ENCODE assay signal across 22 cellular contexts in genomic region chr2:39676342-39676741, GRCh38. TPM values are rescaled to one million over a fixed set of nuclear protein-coding genes. Genes with fewer than 3 reads are reported as not detected.
A peak's percentile ranks its signal among the peaks of the same experiment; 100 is the strongest.
DNase-seq lines count a peak whose midpoint lies in the region; ATAC-seq, FAIRE-seq and TF ChIP-seq lines count a peak whose summit lies in the region.
"Had no signal": no experiment of that assay in that cellular context is flagged by ENCODE, and none has a peak within 500 bp of the region (broad histone marks: within the 10 kb centered on the region; RNA-seq: fewer than 3 reads in every experiment).

No MANE protein-coding gene starts in this region.

- peaks cover 9% of the 10 kb centered on the region for H3K4me1 Mint-ChIP-seq in mesothelial cell of epicardium
- H3K4me1 Mint-ChIP-seq: CD14-positive monocyte; CD4-positive, alpha-beta memory T cell; CD4-positive, CD25-positive, alpha-beta regulatory T cell; CD8-positive, alpha-beta memory T cell had no signal

- H2AFZ ChIP-seq in HepG2 (ENCODE audit: low read length) = no peak overlapping the region
- H2AFZ ChIP-seq in K562 (ENCODE audit: low read depth, low read length) = no peak overlapping the region

- in situ Hi-C loops in HepG2 (cut with HindIII; ENCODE audit: extremely low pct_ligation_motif_present, low pct_unique_long_range_greater_than_20kb) = no loop called here
- in situ Hi-C loops in K562 (cut with MboI) = no loop called here

- WGBS in HepG2 (ENCODE audit: low lambda C conversion rate) = 53% methylated on average over 7 of the region's 7 CpGs
- 83% methylated on average over 6 of the region's 7 CpGs for WGBS in right lobe of liver (ENCODE audit: insufficient coverage, low coverage, low lambda C conversion rate, missing lambda C conversion rate)
- WGBS in K562 (ENCODE audit: insufficient coverage, low coverage, missing lambda C conversion rate) = 8% methylated on average over 7 of the region's 7 CpGs

- H4K20me1 ChIP-seq in HepG2 (ENCODE audit: insufficient read depth, low read length) (no peaks in the 10 kb centered on the region), K562 (replicated peaks; ENCODE audit: control insufficient read depth, insufficient read depth, low read length) (no peaks in the 10 kb centered on the region)
- H4K20me1 ChIP-seq: BLaER1 had no signal

- H3K79me2 ChIP-seq in HepG2 (ENCODE audit: insufficient read depth, low read length) = no peaks in the 10 kb centered on the region
- no peaks in the 10 kb centered on the region for H3K79me2 ChIP-seq in K562 (ENCODE audit: control insufficient read depth, insufficient read depth, low read length)

- TF ChIP-seq EP300 in HepG2 (IDR thresholded peaks at IDR 0.05; ENCODE audit: low read depth in 2 of 2, low read length in 2 of 2) (no peak), HepG2 (CRISPR knock-in tag; IDR thresholded peaks at IDR 0.05; ENCODE audit: borderline replicate concordance) (no peak), K562 (IDR thresholded peaks at IDR 0.05; ENCODE audit: low read length) (no peak)

- H3K27me3 Mint-ChIP-seq in mesothelial cell of epicardium (ENCODE audit: low read depth) = no peaks in the 10 kb centered on the region

- no peak for TF ChIP-seq RAD21 in HepG2 (CRISPR knock-in tag; IDR thresholded peaks at IDR 0.05)
- no peak for TF ChIP-seq RAD21 in K562 (CRISPR knock-in tag; conservative IDR thresholded peaks at IDR 0.05 in 1 of 2, IDR thresholded peaks at IDR 0.05 in 1 of 2)

- no TSS peak for BruUV-seq in HepG2 (replicated peaks; lab: Mats Ljungman, UMichigan)
- no TSS peak for BruUV-seq in K562 (replicated peaks; lab: Mats Ljungman, UMichigan)

- POLR2A ChIA-PET in HepG2 (lab: Yijun Ruan, JAX) (no interaction called here), K562 (lab: Yijun Ruan, JAX) (no interaction called here)

- H3K36me3 ChIP-seq in HepG2 (replicated peaks in 1 of 2; ENCODE audit: control insufficient read depth in 1 of 2, insufficient read depth in 2 of 2, low read length in 2 of 2) (no peaks in the 10 kb centered on the region), right lobe of liver (no peaks in the 10 kb centered on the region), K562 (ENCODE audit: control insufficient read depth, insufficient read depth, low read length) (no peaks in the 10 kb centered on the region), colonic mucosa (no peaks in the 10 kb centered on the region)
- H3K36me3 ChIP-seq: BE2C, BLaER1 had no signal

- peaks cover 8% of the 10 kb centered on the region for H3K9me3 Mint-ChIP-seq in mesothelial cell of epicardium

- H3K9ac ChIP-seq in HepG2 (ENCODE audit: insufficient read depth, low read depth, low read length) (no peak overlapping the region), K562 (ENCODE audit: insufficient read depth in 1 of 2, low read depth in 2 of 2, low read length in 2 of 2) (no peak overlapping the region), colonic mucosa (ENCODE audit: low read depth in 2 of 2, low read length in 2 of 2) (no peak overlapping the region)
- H3K9ac ChIP-seq: BLaER1 had no signal

- H3K4me1 ChIP-seq in HepG2 (ENCODE audit: insufficient read depth, low read length) (peaks cover 5% of the 10 kb centered on the region; the same call in 1 of the 2 replicates), right lobe of liver (no peaks in the 10 kb centered on the region), K562 (replicated peaks in 1 of 2; ENCODE audit: control insufficient read depth in 2 of 2, insufficient read depth in 2 of 2, low read length in 2 of 2) (no peaks in the 10 kb centered on the region), colonic mucosa (no peaks in the 10 kb centered on the region)
- H3K4me1 ChIP-seq: BE2C, BLaER1 had no signal

- H3K4me3 Mint-ChIP-seq in mesothelial cell of epicardium = no peak overlapping the region
- H3K4me3 Mint-ChIP-seq: CD14-positive monocyte; CD4-positive, alpha-beta memory T cell; CD4-positive, CD25-positive, alpha-beta regulatory T cell; CD8-positive, alpha-beta memory T cell had no signal

- FAIRE-seq in HepG2 (lab: Jason Lieb, UNC) (no peak), K562 (lab: Jason Lieb, UNC) (peak; percentile 19)
- FAIRE-seq: GM12878, GM12892, GM19239 had no signal

- DNase-seq in HepG2 (ENCODE audit: low spot score) (no peak), right lobe of liver (no peak), K562 (ENCODE audit: extremely low read depth in 1 of 4, low spot score in 3 of 4) (peak in 3 of 4 experiments; percentile 16 to 59 (median 53)), colonic mucosa (no peak), mesothelial cell of epicardium (ENCODE audit: low spot score in 2 of 2, unreplicated experiment in 2 of 2) (no peak)
- DNase-seq: ACHN; BE2C; CD4-positive, alpha-beta memory T cell; CD4-positive, CD25-positive, alpha-beta regulatory T cell; CD8-positive, alpha-beta memory T cell; COR-L47; DMS 273 treated with DMSO at 0.1 percent for 48 hours; DMS153; DMS79 treated with DMSO at 0.1 percent for 48 hours; GDM1 had no signal

- H3K9me1 ChIP-seq in K562 (ENCODE audit: control insufficient read depth, insufficient read depth, low read length) = no peaks in the 10 kb centered on the region

- intact Hi-C loops in HepG2 (cut with micrococcal nuclease; ENCODE audit: unreplicated experiment) (no loop called here), right lobe of liver (cut with DNase I) (no loop called here), K562 (cut with micrococcal nuclease) (no loop called here), colonic mucosa (cut with DNase I) (no loop called here)

- no peak for ATAC-seq in HepG2
- ATAC-seq in right lobe of liver = no peak
- no peak for ATAC-seq in K562
- ATAC-seq: GM12878 had no signal

- H3K4me3 ChIP-seq in HepG2 (replicated peaks in 1 of 3; ENCODE audit: insufficient read depth in 1 of 3, low read depth in 2 of 3, low read length in 3 of 3) = no peak overlapping the region
- H3K4me3 ChIP-seq in right lobe of liver = no peak overlapping the region
- no peak overlapping the region for H3K4me3 ChIP-seq in K562
- H3K4me3 ChIP-seq in colonic mucosa = no peak overlapping the region
- H3K4me3 ChIP-seq: BLaER1, GM12878 had no signal

- TF ChIP-seq CTCF in HepG2 (CRISPR knock-in tag; IDR thresholded peaks at IDR 0.05) (no peak), right lobe of liver (IDR thresholded peaks at IDR 0.05) (no peak), K562 (IDR thresholded peaks at IDR 0.05 in 2 of 3, conservative IDR thresholded peaks at IDR 0.05 in 1 of 3; ENCODE audit: insufficient read depth in 2 of 3, low read depth in 1 of 3, low read length in 3 of 3) (no peak), colonic mucosa (IDR thresholded peaks at IDR 0.05) (no peak), mesothelial cell of epicardium (IDR thresholded peaks at IDR 0.05; ENCODE audit: unreplicated experiment) (no peak)

- no peak overlapping the region for H3K4me2 ChIP-seq in HepG2 (ENCODE audit: low read depth, low read length)
- no peak overlapping the region for H3K4me2 ChIP-seq in K562 (ENCODE audit: insufficient read depth, low read length)
- H3K4me2 ChIP-seq: BLaER1 had no signal

- H3K9me3 ChIP-seq in HepG2 (ENCODE audit: low read length) (no peaks in the 10 kb centered on the region), right lobe of liver (no peaks in the 10 kb centered on the region), K562 (replicated peaks; ENCODE audit: control insufficient read depth, insufficient read depth, low read depth, low read length) (no peaks in the 10 kb centered on the region), colonic mucosa (no peaks in the 10 kb centered on the region)
- H3K9me3 ChIP-seq: BE2C had no signal

- CTCF ChIA-PET in HepG2 (lab: Yijun Ruan, JAX; ENCODE audit: low intra/inter-chr PET ratio, low total read pairs) (no interaction called here), K562 (lab: Yijun Ruan, JAX; ENCODE audit: low intra/inter-chr PET ratio) (no interaction called here)

- H3K27ac Mint-ChIP-seq in mesothelial cell of epicardium = no peak overlapping the region
- H3K27ac Mint-ChIP-seq: CD4-positive, alpha-beta memory T cell; CD4-positive, CD25-positive, alpha-beta regulatory T cell; CD8-positive, alpha-beta memory T cell had no signal

- peaks cover 4% of the 10 kb centered on the region for H3K36me3 Mint-ChIP-seq in mesothelial cell of epicardium
- H3K36me3 Mint-ChIP-seq: CD14-positive monocyte; CD4-positive, alpha-beta memory T cell; CD4-positive, CD25-positive, alpha-beta regulatory T cell; CD8-positive, alpha-beta memory T cell had no signal

- H3K27me3 ChIP-seq in HepG2 (ENCODE audit: control insufficient read depth in 1 of 2, insufficient read depth in 2 of 2, low read length in 2 of 2) (peaks cover 2 to 25% of the 10 kb centered on the region in 2 experiments; a peak in 4 of 5 replicates), right lobe of liver (no peaks in the 10 kb centered on the region), K562 (ENCODE audit: control insufficient read depth in 2 of 2, insufficient read depth in 2 of 2, low read length in 2 of 2) (no peaks in the 10 kb centered on the region; a peak in 1 of 5 replicates), colonic mucosa (no peaks in the 10 kb centered on the region)
- H3K27me3 ChIP-seq: BLaER1 had no signal

- TF ChIP-seq POLR2A in HepG2 (IDR thresholded peaks at IDR 0.05; ENCODE audit: insufficient read depth in 1 of 2, low read depth in 2 of 2, low read length in 2 of 2) (no peak), right lobe of liver (IDR thresholded peaks at IDR 0.05) (no peak), K562 (conservative IDR thresholded peaks at IDR 0.05) (no peak)

- H3K27ac ChIP-seq in HepG2 (ENCODE audit: extremely low read length, insufficient read depth, low read length) = no peak overlapping the region
- H3K27ac ChIP-seq in right lobe of liver = no peak overlapping the region
- no peak overlapping the region for H3K27ac ChIP-seq in K562 (ENCODE audit: extremely low read depth, low read depth, low read length)
- no peak overlapping the region for H3K27ac ChIP-seq in colonic mucosa
- H3K27ac ChIP-seq: 22Rv1, BLaER1 had no signal

RNA-seq across cellular contexts. Expression of gene TMEM178A, which starts 10.6 kb away (rescaled TPM):
- total RNA-seq in HepG2 (2016; rRNA removed; fragmentation: Illumina TruSeq; extraction: Trizol) = 0.38 TPM in 1 of 2 replicates, not detected in the other
- not detected in 2 replicates for total RNA-seq in HepG2 (2016; cell fraction: cytosol; rRNA removed; fragmentation: Illumina TruSeq; extraction: Trizol; ENCODE audit: low read depth)
- total RNA-seq in HepG2 (2016; cell fraction: insoluble cytoplasmic fraction; rRNA removed; fragmentation: Illumina TruSeq; extraction: Trizol) = 0.15 and 0.19 TPM in 2 replicates
- total RNA-seq in HepG2 (2016; cell fraction: membrane; rRNA removed; fragmentation: Illumina TruSeq; extraction: Trizol) = 0.17 TPM in 1 of 2 replicates, not detected in the other
- 0.50 TPM in 1 of 2 replicates, not detected in the other for total RNA-seq in HepG2 (2016; cell fraction: nucleus; rRNA removed; fragmentation: Illumina TruSeq; extraction: Trizol)
- polyA plus RNA-seq in HepG2 (2011; rRNA removed) = 3.3 and 3.8 TPM in 2 replicates
- 1.6 and 1.7 TPM in 2 replicates for polyA plus RNA-seq in HepG2 (2011; cell fraction: cytosol; rRNA removed)
- 21.5 and 25.6 TPM in 2 replicates for polyA plus RNA-seq in HepG2 (2011; cell fraction: nucleus; rRNA removed)
- 5.7 and 7.4 TPM in 2 replicates for polyA plus RNA-seq in HepG2 (2012)
- not detected in 2 replicates for polyA plus RNA-seq in HepG2 (2016; cell fraction: cytosol; fragmentation: Illumina TruSeq; extraction: Trizol; ENCODE audit: low read depth)
- polyA plus RNA-seq in HepG2 (2016; cell fraction: insoluble cytoplasmic fraction; fragmentation: Illumina TruSeq; extraction: Trizol; ENCODE audit: low read depth) = 0.28 TPM in 1 of 2 replicates, not detected in the other
- polyA plus RNA-seq in HepG2 (2016; cell fraction: membrane; fragmentation: Illumina TruSeq; extraction: Trizol; ENCODE audit: low read depth) = 0.09 and 0.35 TPM in 2 replicates
- 1.4 and 1.9 TPM in 2 replicates for polyA plus RNA-seq in HepG2 (2016; cell fraction: nucleus; fragmentation: Illumina TruSeq; extraction: Trizol; ENCODE audit: insufficient read depth, low read depth)
- 1.8 TPM in 1 of 2 replicates, not detected in the other for polyA minus RNA-seq in HepG2 (2011; rRNA and poly(A)+ RNA removed; ENCODE audit: low replicate concordance)
- polyA minus RNA-seq in HepG2 (2011; cell fraction: cytosol; rRNA and poly(A)+ RNA removed) = 0.59 and 0.88 TPM in 2 replicates
- polyA minus RNA-seq in HepG2 (2011; cell fraction: nucleus; rRNA and poly(A)+ RNA removed) = 2.5 and 3.3 TPM in 2 replicates
- total RNA-seq in right lobe of liver = 1 to 10 TPM in 3 of 6 experiments, under 1 TPM in 2, not detected in 1; 0.25 to 1.7 (median 1.4) TPM
- 0.67 TPM in 1 of 2 replicates, not detected in the other for total RNA-seq in K562 (2011; cell fraction: chromatin; rRNA removed; ENCODE audit: low replicate concordance)
- 0.67 TPM in 1 of 2 replicates, not detected in the other for total RNA-seq in K562 (2011; cell fraction: nucleolus; rRNA removed)
- 0.66 TPM in 1 of 2 replicates, not detected in the other for total RNA-seq in K562 (2011; cell fraction: nucleoplasm; rRNA removed)
- total RNA-seq in K562 (2014; rRNA removed) = not detected in 2 replicates
- not detected in 2 replicates for total RNA-seq in K562 (2014; rRNA removed; fragmentation: Illumina TruSeq; extraction: Trizol)
- not detected in 2 replicates for total RNA-seq in K562 (2015; rRNA removed; fragmentation: Illumina TruSeq; extraction: Trizol)
- not detected in 2 replicates for total RNA-seq in K562 (2021)
- 0.17 and 0.54 TPM in 2 replicates for polyA plus RNA-seq in K562 (2011; rRNA removed)
- 0.55 TPM in 1 of 2 replicates, not detected in the other for polyA plus RNA-seq in K562 (2011; cell fraction: cytosol; rRNA removed)
- polyA plus RNA-seq in K562 (2011; cell fraction: nucleus; rRNA removed) = 0.97 and 3.0 TPM in 2 replicates
- 0.12 and 0.68 TPM in 2 replicates for polyA plus RNA-seq in K562 (2012)
- polyA plus RNA-seq in K562 (2014; fragmentation: Illumina TruSeq; extraction: Trizol) = 0.18 TPM in 1 of 2 replicates, not detected in the other
- polyA plus RNA-seq in K562 (2014; fragmentation: Nextera tagmentation; extraction: Ambion mirVana) = under 1 TPM in 1 of 2 experiments, not detected in 1; 0.04 TPM
- polyA plus RNA-seq in K562 (2014; rRNA removed) = 0.59 TPM in 1 of 2 replicates, not detected in the other
- polyA minus RNA-seq in K562 (2011; rRNA and poly(A)+ RNA removed) = not detected in 2 replicates
- polyA minus RNA-seq in K562 (2011; cell fraction: cytosol; rRNA and poly(A)+ RNA removed) = not detected in 2 replicates
- not detected in 2 replicates for polyA minus RNA-seq in K562 (2011; cell fraction: nucleus; rRNA and poly(A)+ RNA removed)
- 1 to 10 TPM in 1 of 2 donors, under 1 TPM in 1; 0.49 to 1.0 TPM for total RNA-seq in colonic mucosa
- 11.9 to 14.9 TPM (median 13.1 TPM) in 3 replicates for total RNA-seq in mesothelial cell of epicardium
- total RNA-seq: A172; CD4-positive, alpha-beta memory T cell; CD4-positive, CD25-positive, alpha-beta regulatory T cell; CD8-positive, alpha-beta memory T cell; GM12878 had no signal
- polyA plus RNA-seq: CD14-positive monocyte; CD4-positive, alpha-beta memory T cell; CD4-positive, CD25-positive, alpha-beta regulatory T cell; CD8-positive, alpha-beta memory T cell; GM12878 had no signal

Comparison
In these comparisons a context has a peak if more than half of its experiments do, and no peak if none do; other contexts are left out.
1. DNase-seq: peak in K562 (3 of 4); none in HepG2 (single experiment), right lobe of liver (0 of 3), colonic mucosa (single experiment) and mesothelial cell of epicardium (0 of 2).
2. Of the 241 proteins assayed by ChIP-seq in both HepG2 and K562: peak only in HepG2: none; only in K562: NFYB and TFE3; in both: RAD51; in neither: 236; mixed calls (peak in some experiments, not most) for 2.